In genomic region chr2:84881581-84882414, GRCh38 we compare ENCODE assay signal across 8 cellular contexts. TPM values are rescaled to one million over a fixed set of nuclear protein-coding genes. Genes with fewer than 3 reads are reported as not detected.
A peak's percentile ranks its signal among the peaks of the same experiment; 100 is the strongest.
DNase-seq lines count a peak whose midpoint lies in the region; ATAC-seq and TF ChIP-seq lines count a peak whose summit lies in the region.

No MANE protein-coding gene starts in this region.

- peaks cover 32% of the 10 kb centered on the region for H3K27me3 Mint-ChIP-seq in neural progenitor cell (ENCODE audit: insufficient read depth, low read depth)

- H3K4me3 Mint-ChIP-seq in neural progenitor cell, result peak overlapping the region; percentile 88

- peak; percentile 68 for ATAC-seq in GM21526 (IDR thresholded peaks at IDR 0.05; ENCODE audit: low FRiP score, unreplicated experiment)
- ATAC-seq in foreskin keratinocyte, result peak; percentile 84

- POLR2A ChIA-PET in RWPE1 (lab: Yijun Ruan, JAX; ENCODE audit: low non-redundant PET), result no interaction called here

- H3K9me3 ChIP-seq in neural progenitor cell (ENCODE audit: low read depth) (no peaks in the 10 kb centered on the region), stomach smooth muscle (ENCODE audit: control insufficient read depth in 2 of 2, low read length in 2 of 2) (no peaks in the 10 kb centered on the region)

- peaks cover 4% of the 10 kb centered on the region for H3K4me1 ChIP-seq in foreskin keratinocyte
- H3K4me1 ChIP-seq in neural progenitor cell, result peaks cover 17% of the 10 kb centered on the region
- peaks cover 17% of the 10 kb centered on the region for H3K4me1 ChIP-seq in stomach smooth muscle (ENCODE audit: control insufficient read depth, insufficient read depth, low read length)

- DNase-seq in DMS53 (lab: John Stamatoyannopoulos, UW) (peak; percentile 89), HuH-7 (ENCODE audit: low spot score) (peak; percentile 74), RWPE1 (ENCODE audit: low spot score) (peak; percentile 81), foreskin keratinocyte (peak; percentile 37 to 69), neural progenitor cell (ENCODE audit: low spot score) (peak; percentile 90)
- DNase-seq in activated effector memory CD4-positive, alpha-beta T cell treated with Interleukin-2 at 50 U/mL for 16 hours, result peak; percentile 83

- no peak overlapping the region for H3K9ac ChIP-seq in neural progenitor cell
- peak overlapping the region; percentile 13 to 19 for H3K9ac ChIP-seq in stomach smooth muscle (ENCODE audit: low read length in 2 of 2)

- no peak overlapping the region for H2AFZ ChIP-seq in neural progenitor cell (replicated peaks)

- H3K4me3 ChIP-seq in neural progenitor cell (peak overlapping the region; percentile 73), stomach smooth muscle (ENCODE audit: low read length in 2 of 2) (peak overlapping the region; percentile 54 to 72)

- no peaks in the 10 kb centered on the region for H3K36me3 Mint-ChIP-seq in neural progenitor cell

- peak overlapping the region; percentile 61 for H3K27ac ChIP-seq in RWPE1
- H3K27ac ChIP-seq in foreskin keratinocyte, result no peak overlapping the region
- H3K27ac ChIP-seq in neural progenitor cell, result no peak overlapping the region
- no peak overlapping the region for H3K27ac ChIP-seq in stomach smooth muscle (ENCODE audit: low read length)

- H3K27me3 ChIP-seq in foreskin keratinocyte (peaks cover 54% of the 10 kb centered on the region), neural progenitor cell (peaks cover 88% of the 10 kb centered on the region), stomach smooth muscle (ENCODE audit: control insufficient read depth in 1 of 2, insufficient read depth in 2 of 2, low read length in 2 of 2) (peaks cover 33 to 37% of the 10 kb centered on the region in 2 donors)

- H3K9me3 Mint-ChIP-seq in neural progenitor cell, result no peaks in the 10 kb centered on the region

- CTCF ChIA-PET in RWPE1 (lab: Yijun Ruan, JAX), result interaction anchor here (0.5 to 2.1 kb wide), 12 partner anchors 8 to 1071 kb away, joined by 3 to 6 read pairs (median 4); no protein-coding TSS in a partner anchor

- no peaks in the 10 kb centered on the region for H3K79me2 ChIP-seq in neural progenitor cell (ENCODE audit: low read depth)

- H3K4me1 Mint-ChIP-seq in neural progenitor cell, result peaks cover 15% of the 10 kb centered on the region

- peaks cover 14% of the 10 kb centered on the region for H3F3A ChIP-seq in neural progenitor cell (ENCODE audit: low read depth)

- TF ChIP-seq CTCF in RWPE1 (conservative IDR thresholded peaks at IDR 0.05; ENCODE audit: low read depth), result peak; percentile 84
- peak; percentile 85 for TF ChIP-seq CTCF in foreskin keratinocyte (conservative IDR thresholded peaks at IDR 0.05)
- peak; percentile 84 for TF ChIP-seq CTCF in neural progenitor cell (IDR thresholded peaks at IDR 0.05)

- H3K27ac Mint-ChIP-seq in neural progenitor cell, result no peak overlapping the region

- peak overlapping the region; percentile 90 for H3K4me2 ChIP-seq in neural progenitor cell

- no peaks in the 10 kb centered on the region for H3K36me3 ChIP-seq in neural progenitor cell
- no peaks in the 10 kb centered on the region for H3K36me3 ChIP-seq in stomach smooth muscle (ENCODE audit: control insufficient read depth in 2 of 2, insufficient read depth in 2 of 2, low read length in 2 of 2)

- peaks cover 6% of the 10 kb centered on the region for H4K20me1 ChIP-seq in neural progenitor cell (ENCODE audit: low read depth)

RNA-seq across cellular contexts. Expression of gene TRABD2A, which starts 0.9 kb away (rescaled TPM):
- 1.1 and 1.5 TPM in 2 replicates for total RNA-seq in foreskin keratinocyte
- 0.45 and 1.6 TPM in 2 replicates for polyA plus RNA-seq in foreskin keratinocyte
- total RNA-seq in neural progenitor cell (ENCODE audit: low replicate concordance), result 1.7 and 2.0 TPM in 2 replicates

RNA-seq across cellular contexts. Expression of gene TMSB10, which starts 23.7 kb away (rescaled TPM):
- total RNA-seq in foreskin keratinocyte (7,809 and 8,573 TPM in 2 replicates), neural progenitor cell (ENCODE audit: low replicate concordance) (1,687 and 2,248 TPM in 2 replicates)
- polyA plus RNA-seq in foreskin keratinocyte, result 12,196 and 12,994 TPM in 2 replicates
